In the genomic region with DNA sequence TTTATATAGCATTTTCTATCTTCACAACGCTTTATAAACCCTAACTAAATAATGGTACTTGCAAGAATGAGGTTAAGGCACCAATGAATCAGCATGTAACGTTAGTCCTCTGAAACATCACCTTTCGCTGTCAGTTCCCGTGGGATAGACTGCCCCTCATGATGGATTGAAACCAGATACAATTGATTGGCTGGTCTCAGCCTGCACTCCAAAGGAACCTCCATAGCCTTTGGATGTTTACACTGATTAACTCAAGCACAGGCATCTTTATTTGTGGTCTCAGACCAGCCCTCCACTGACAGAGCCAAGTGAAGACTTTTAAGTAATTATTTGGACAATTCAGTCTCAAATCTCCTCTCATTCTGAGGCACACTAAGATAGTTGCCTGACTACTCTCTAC, we compare ENCODE assay signal across 1 cellular context.
TF ChIP-seq lines count a peak whose summit lies in the region.

No MANE protein-coding gene starts in this region.

TF ChIP-seq in GM23338, 12 proteins besides CTCF, POLR2A, EP300 and RAD21 (continued from another document):
- TF ChIP-seq, protein P1, sequence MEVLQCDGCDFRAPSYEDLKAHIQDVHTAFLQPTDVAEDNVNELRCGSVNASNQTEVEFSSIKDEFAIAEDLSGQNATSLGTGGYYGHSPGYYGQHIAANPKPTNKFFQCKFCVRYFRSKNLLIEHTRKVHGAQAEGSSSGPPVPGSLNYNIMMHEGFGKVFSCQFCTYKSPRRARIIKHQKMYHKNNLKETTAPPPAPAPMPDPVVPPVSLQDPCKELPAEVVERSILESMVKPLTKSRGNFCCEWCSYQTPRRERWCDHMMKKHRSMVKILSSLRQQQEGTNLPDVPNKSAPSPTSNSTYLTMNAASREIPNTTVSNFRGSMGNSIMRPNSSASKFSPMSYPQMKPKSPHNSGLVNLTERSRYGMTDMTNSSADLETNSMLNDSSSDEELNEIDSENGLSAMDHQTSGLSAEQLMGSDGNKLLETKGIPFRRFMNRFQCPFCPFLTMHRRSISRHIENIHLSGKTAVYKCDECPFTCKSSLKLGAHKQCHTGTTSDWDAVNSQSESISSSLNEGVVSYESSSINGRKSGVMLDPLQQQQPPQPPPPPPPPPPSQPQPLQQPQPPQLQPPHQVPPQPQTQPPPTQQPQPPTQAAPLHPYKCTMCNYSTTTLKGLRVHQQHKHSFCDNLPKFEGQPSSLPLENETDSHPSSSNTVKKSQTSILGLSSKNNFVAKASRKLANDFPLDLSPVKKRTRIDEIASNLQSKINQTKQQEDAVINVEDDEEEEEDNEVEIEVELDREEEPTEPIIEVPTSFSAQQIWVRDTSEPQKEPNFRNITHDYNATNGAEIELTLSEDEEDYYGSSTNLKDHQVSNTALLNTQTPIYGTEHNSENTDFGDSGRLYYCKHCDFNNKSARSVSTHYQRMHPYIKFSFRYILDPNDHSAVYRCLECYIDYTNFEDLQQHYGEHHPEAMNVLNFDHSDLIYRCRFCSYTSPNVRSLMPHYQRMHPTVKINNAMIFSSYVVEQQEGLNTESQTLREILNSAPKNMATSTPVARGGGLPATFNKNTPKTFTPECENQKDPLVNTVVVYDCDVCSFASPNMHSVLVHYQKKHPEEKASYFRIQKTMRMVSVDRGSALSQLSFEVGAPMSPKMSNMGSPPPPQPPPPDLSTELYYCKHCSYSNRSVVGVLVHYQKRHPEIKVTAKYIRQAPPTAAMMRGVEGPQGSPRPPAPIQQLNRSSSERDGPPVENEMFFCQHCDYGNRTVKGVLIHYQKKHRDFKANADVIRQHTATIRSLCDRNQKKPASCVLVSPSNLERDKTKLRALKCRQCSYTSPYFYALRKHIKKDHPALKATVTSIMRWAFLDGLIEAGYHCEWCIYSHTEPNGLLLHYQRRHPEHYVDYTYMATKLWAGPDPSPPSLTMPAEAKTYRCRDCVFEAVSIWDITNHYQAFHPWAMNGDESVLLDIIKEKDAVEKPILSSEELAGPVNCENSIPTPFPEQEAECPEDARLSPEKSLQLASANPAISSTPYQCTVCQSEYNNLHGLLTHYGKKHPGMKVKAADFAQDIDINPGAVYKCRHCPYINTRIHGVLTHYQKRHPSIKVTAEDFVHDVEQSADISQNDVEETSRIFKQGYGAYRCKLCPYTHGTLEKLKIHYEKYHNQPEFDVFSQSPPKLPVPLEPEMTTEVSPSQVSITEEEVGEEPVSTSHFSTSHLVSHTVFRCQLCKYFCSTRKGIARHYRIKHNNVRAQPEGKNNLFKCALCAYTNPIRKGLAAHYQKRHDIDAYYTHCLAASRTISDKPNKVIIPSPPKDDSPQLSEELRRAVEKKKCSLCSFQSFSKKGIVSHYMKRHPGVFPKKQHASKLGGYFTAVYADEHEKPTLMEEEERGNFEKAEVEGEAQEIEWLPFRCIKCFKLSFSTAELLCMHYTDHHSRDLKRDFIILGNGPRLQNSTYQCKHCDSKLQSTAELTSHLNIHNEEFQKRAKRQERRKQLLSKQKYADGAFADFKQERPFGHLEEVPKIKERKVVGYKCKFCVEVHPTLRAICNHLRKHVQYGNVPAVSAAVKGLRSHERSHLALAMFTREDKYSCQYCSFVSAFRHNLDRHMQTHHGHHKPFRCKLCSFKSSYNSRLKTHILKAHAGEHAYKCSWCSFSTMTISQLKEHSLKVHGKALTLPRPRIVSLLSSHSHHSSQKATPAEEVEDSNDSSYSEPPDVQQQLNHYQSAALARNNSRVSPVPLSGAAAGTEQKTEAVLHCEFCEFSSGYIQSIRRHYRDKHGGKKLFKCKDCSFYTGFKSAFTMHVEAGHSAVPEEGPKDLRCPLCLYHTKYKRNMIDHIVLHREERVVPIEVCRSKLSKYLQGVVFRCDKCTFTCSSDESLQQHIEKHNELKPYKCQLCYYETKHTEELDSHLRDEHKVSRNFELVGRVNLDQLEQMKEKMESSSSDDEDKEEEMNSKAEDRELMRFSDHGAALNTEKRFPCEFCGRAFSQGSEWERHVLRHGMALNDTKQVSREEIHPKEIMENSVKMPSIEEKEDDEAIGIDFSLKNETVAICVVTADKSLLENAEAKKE (CRISPR knock-in tag; IDR thresholded peaks at IDR 0.05): no peak
- TF ChIP-seq NANOG (IDR thresholded peaks at IDR 0.05; ENCODE audit: borderline replicate concordance): no peak
- no peak for TF ChIP-seq STAT1 (IDR thresholded peaks at IDR 0.05; ENCODE audit: unreplicated experiment)
- TF ChIP-seq ZNF331 (CRISPR knock-in tag; IDR thresholded peaks at IDR 0.05; ENCODE audit: low read depth): no peak
- TF ChIP-seq EZH2phosphoT487 (IDR thresholded peaks at IDR 0.05; ENCODE audit: unreplicated experiment): no peak
- TF ChIP-seq REST (IDR thresholded peaks at IDR 0.05; ENCODE audit: unreplicated experiment): no peak
TF ChIP-seq in GM23338: peak in this region for 0.
